ENCODE assay signal across 8 cellular contexts in the genomic region with DNA sequence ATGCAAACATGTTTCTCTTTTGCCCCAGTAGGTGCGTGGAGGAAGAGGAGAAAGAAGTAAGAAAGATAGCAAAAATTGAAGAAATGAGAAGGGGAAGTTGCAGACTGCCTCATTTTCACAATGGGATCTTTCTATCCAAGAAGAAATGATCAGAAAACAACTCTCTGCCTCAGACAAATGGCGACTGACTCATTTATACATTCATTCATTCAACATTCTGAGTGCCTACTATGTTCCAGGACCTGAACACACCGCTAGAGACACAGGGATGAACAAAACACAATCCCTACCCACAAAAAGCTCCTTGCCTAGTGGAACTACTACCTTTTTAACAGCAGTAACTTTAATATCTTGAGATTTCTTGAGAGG. TPM values are rescaled to one million over a fixed set of nuclear protein-coding genes. Genes with fewer than 3 reads are reported as not detected.
DNase-seq lines count a peak whose midpoint lies in the region; ATAC-seq and TF ChIP-seq lines count a peak whose summit lies in the region.

No MANE protein-coding gene starts in this region.

- peak overlapping the region; percentile 98 for H3K4me2 ChIP-seq in KMS-11

- POLR2A ChIA-PET in BJ (lab: Charles Lee): interaction anchor here (0.8 to 1.3 kb wide), 2 partner anchors 8 to 74 kb away, joined by 3 to 4 read pairs; no protein-coding TSS in a partner anchor

- H3K36me3 ChIP-seq in BJ (ENCODE audit: control insufficient read depth, insufficient read depth, low read length): peaks cover 1% of the 10 kb centered on the region; the same call in 1 of the 2 replicates
- no peaks in the 10 kb centered on the region for H3K36me3 ChIP-seq in KMS-11 (ENCODE audit: insufficient read depth)
- H3K36me3 ChIP-seq in body of pancreas (replicated peaks in 1 of 2; ENCODE audit: insufficient read depth in 1 of 2, low read depth in 2 of 2): peaks cover 0 to 2% of the 10 kb centered on the region in 2 donors
- peaks cover 2% of the 10 kb centered on the region in 2 donors for H3K36me3 ChIP-seq in lung (ENCODE audit: control insufficient read depth in 2 of 2, insufficient read depth in 2 of 2, low read length in 2 of 2)
- H3K36me3 ChIP-seq in vagina: no peaks in the 10 kb centered on the region

- TF ChIP-seq CTCF in BJ (IDR thresholded peaks at IDR 0.05; ENCODE audit: insufficient read depth, low read depth, low read length): no peak
- no peak for TF ChIP-seq CTCF in KMS-11 (conservative IDR thresholded peaks at IDR 0.05; ENCODE audit: low read depth, low read length)
- no peak for TF ChIP-seq CTCF in body of pancreas (IDR thresholded peaks at IDR 0.05)
- no peak for TF ChIP-seq CTCF in lung (IDR thresholded peaks at IDR 0.05; ENCODE audit: control extremely low read depth, extremely low read depth)
- no peak for TF ChIP-seq CTCF in vagina (IDR thresholded peaks at IDR 0.05)

- peak overlapping the region; percentile 64 for H2AFZ ChIP-seq in KMS-11 (ENCODE audit: low read depth)

- intact Hi-C loops in body of pancreas (cut with DNase I) (loop anchor here (10.0 kb wide), 1 partner anchor 73 kb away; a partner anchor contains a TSS), vagina (cut with DNase I) (no loop called here)

- H3K4me1 ChIP-seq in KMS-11 (ENCODE audit: low read depth, poor library complexity, severe bottlenecking) (peaks cover 50% of the 10 kb centered on the region), body of pancreas (peaks cover 39% of the 10 kb centered on the region), lung (ENCODE audit: control insufficient read depth in 2 of 2, insufficient read depth in 2 of 2, low read length in 2 of 2) (peaks cover 4 to 23% of the 10 kb centered on the region in 2 donors), vagina (peaks cover 54% of the 10 kb centered on the region)

- CTCF ChIA-PET in BJ (lab: Yijun Ruan, JAX): interaction anchor here (1.1 to 1.9 kb wide), 2 partner anchors 73 to 78 kb away, joined by 3 to 8 read pairs; a partner anchor contains a TSS

- WGBS in body of pancreas, 2 donors: 0 to 1% methylated on average over 3 of the region's 3 CpGs
- WGBS in lung, 2 donors: 1 to 3% methylated on average over 3 of the region's 3 CpGs

- ATAC-seq in GM19452 (IDR thresholded peaks at IDR 0.05; ENCODE audit: unreplicated experiment) (peak; percentile 9), body of pancreas (no peak), lung (ENCODE audit: insufficient read depth, low FRiP score) (no peak)

- no peaks in the 10 kb centered on the region for H4K20me1 ChIP-seq in KMS-11 (ENCODE audit: insufficient read depth)

- no peak for DNase-seq in BJ (ENCODE audit: low read depth)
- no peak for DNase-seq in body of pancreas
- DNase-seq in lung (ENCODE audit: low spot score): no peak
- no peak for DNase-seq in vagina (ENCODE audit: extremely low spot score in 2 of 2)
- no peak for DNase-seq in AG08396 (ENCODE audit: low spot score)
- DNase-seq in NCI-H1048 (lab: John Stamatoyannopoulos, UW): no peak

- peak overlapping the region; percentile 97 for H3K9ac ChIP-seq in KMS-11

- peaks cover 67% of the 10 kb centered on the region for H3K79me2 ChIP-seq in KMS-11 (ENCODE audit: insufficient read depth, low read depth)

- no peaks in the 10 kb centered on the region for H3K9me3 ChIP-seq in body of pancreas
- H3K9me3 ChIP-seq in lung (ENCODE audit: control insufficient read depth in 2 of 2, insufficient read depth in 1 of 2, low read length in 1 of 2): no peaks in the 10 kb centered on the region
- H3K9me3 ChIP-seq in vagina: no peaks in the 10 kb centered on the region

- TF ChIP-seq POLR2A in body of pancreas (IDR thresholded peaks at IDR 0.05) (no peak), vagina (IDR thresholded peaks at IDR 0.05) (no peak)

- H3K27me3 ChIP-seq in BJ (ENCODE audit: control insufficient read depth, insufficient read depth, low read length) (no peaks in the 10 kb centered on the region), KMS-11 (ENCODE audit: insufficient read depth, low read depth) (no peaks in the 10 kb centered on the region), body of pancreas (no peaks in the 10 kb centered on the region), lung (ENCODE audit: control insufficient read depth, insufficient read depth) (no peaks in the 10 kb centered on the region), vagina (no peaks in the 10 kb centered on the region)

- H3K27ac ChIP-seq in KMS-11: peak overlapping the region; percentile 95
- peak overlapping the region; percentile 94 to 99 (median 98) for H3K27ac ChIP-seq in body of pancreas
- peak overlapping the region; percentile 75 to 98 for H3K27ac ChIP-seq in lung (ENCODE audit: low read depth in 1 of 2, low read length in 1 of 2)
- peak overlapping the region; percentile 97 for H3K27ac ChIP-seq in vagina

- H3K4me3 ChIP-seq in BJ (ENCODE audit: low read depth, low read length): peak overlapping the region; percentile 65
- peak overlapping the region; percentile 61 for H3K4me3 ChIP-seq in KMS-11 (IDR thresholded peaks at IDR 0.05; ENCODE audit: insufficient read depth, low read depth, low read length)
- peak overlapping the region; percentile 58 to 72 for H3K4me3 ChIP-seq in body of pancreas
- H3K4me3 ChIP-seq in lung: peak overlapping the region; percentile 72
- H3K4me3 ChIP-seq in vagina: peak overlapping the region; percentile 66 to 94

RNA-seq across cellular contexts. Expression of a gene that starts 0.3 kb away (rescaled TPM):
- 15.3 and 23.2 TPM in 2 replicates for polyA plus RNA-seq in BJ (2011; rRNA removed)
- polyA minus RNA-seq in BJ (2011; rRNA and poly(A)+ RNA removed): 14.1 and 21.7 TPM in 2 replicates
- total RNA-seq in body of pancreas: 10 to 100 TPM in 1 of 2 donors, 1 to 10 TPM in 1; 8.3 to 47.5 TPM
- 10 to 100 TPM; 23.9 to 36.2 TPM for total RNA-seq in lung
- polyA plus RNA-seq in lung: 10 to 100 TPM in 1 of 2 donors, 1 to 10 TPM in 1; 8.9 to 16.7 TPM
- total RNA-seq in vagina: 17.4 TPM

RNA-seq across cellular contexts. Expression of a gene that starts 0.8 kb away (rescaled TPM):
- polyA plus RNA-seq in BJ (2011; rRNA removed) (24.9 and 42.9 TPM in 2 replicates), lung (10 to 100 TPM; 20.2 to 25.9 TPM)
- 32.2 and 33.5 TPM in 2 replicates for polyA minus RNA-seq in BJ (2011; rRNA and poly(A)+ RNA removed)
- total RNA-seq in body of pancreas (10 to 100 TPM; 26.5 to 48.5 TPM), lung (10 to 100 TPM; 39.3 to 87.9 TPM), vagina (64.1 TPM)

RNA-seq across cellular contexts. Expression of a gene that starts 55.5 kb away (rescaled TPM):
- 2.3 and 3.4 TPM in 2 replicates for polyA plus RNA-seq in BJ (2011; rRNA removed)
- not detected in 2 replicates for polyA minus RNA-seq in BJ (2011; rRNA and poly(A)+ RNA removed)
- total RNA-seq in body of pancreas: 100 to 1,000 TPM in 1 of 2 donors, 10 to 100 TPM in 1; 24.1 to 450 TPM
- total RNA-seq in lung: 100 to 1,000 TPM in 1 of 2 donors, 10 to 100 TPM in 1; 44.4 to 260 TPM
- 1,000 to 10,000 TPM in 1 of 2 donors, 100 to 1,000 TPM in 1; 148 to 2,589 TPM for polyA plus RNA-seq in lung
- total RNA-seq in vagina: 60.4 TPM
